Comparison of ENCODE assay signal across 26 cellular contexts in genomic region chr16:30603945-30604315, GRCh38. TPM values are rescaled to one million over a fixed set of nuclear protein-coding genes. Genes with fewer than 3 reads are reported as not detected.
DNase-seq lines count a peak whose midpoint lies in the region; ATAC-seq and TF ChIP-seq lines count a peak whose summit lies in the region.
"Had no signal": no experiment of that assay in that cellular context is flagged by ENCODE, and none has a peak within 500 bp of the region (broad histone marks: within the 10 kb centered on the region; RNA-seq: fewer than 3 reads in every experiment).

No MANE protein-coding gene starts in this region.

- TF ChIP-seq CTCF in fibroblast of mammary gland (conservative IDR thresholded peaks at IDR 0.05; ENCODE audit: control insufficient read depth, insufficient read depth, low read depth, low read length) (no peak), nephron progenitor cell (IDR thresholded peaks at IDR 0.05) (no peak)

- intact Hi-C loops in Right ventricle myocardium inferior (cut with DNase I) = no loop called here
- intact Hi-C loops in cardiac septum (cut with DNase I) = no loop called here

- H3K27ac Mint-ChIP-seq in nephron progenitor cell = peak overlapping the region; percentile 61
- H3K27ac Mint-ChIP-seq: activated CD4-positive, alpha-beta memory T cell treated with anti-CD3 and anti-CD28 coated beads for 36 hours; activated naive CD8-positive, alpha-beta T cell treated with anti-CD3 and anti-CD28 coated beads, Interleukin-2, amount 10 ng/mL, durations not matched to agents 7 days and 5 days; activated T-helper 2 cell treated with anti-CD3 and anti-CD28 coated beads, Interferon-gamma antibody, Interleukin-2, Interleukin-4, amounts not matched to agents 10 μg/mL and 5 μg/mL and 100 μg/mL, durations not matched to agents 14 hours and 24 hours and 36 hours; B cell had no signal

- H3K4me3 ChIP-seq in fibroblast of mammary gland (ENCODE audit: control insufficient read depth, low read depth, low read length) = no peak overlapping the region
- H3K4me3 ChIP-seq: gastrocnemius medialis, Peyer's patch, sigmoid colon, SJSA1, upper lobe of left lung had no signal

- peaks cover 9% of the 10 kb centered on the region for H3K4me1 Mint-ChIP-seq in nephron progenitor cell

- peaks cover 54% of the 10 kb centered on the region for H3K36me3 Mint-ChIP-seq in nephron progenitor cell (ENCODE audit: low read depth)

- ATAC-seq in Right ventricle myocardium inferior = peak; percentile 38
- ATAC-seq: gastrocnemius medialis, T-cell had no signal

- H3K27me3 Mint-ChIP-seq in nephron progenitor cell (ENCODE audit: low read depth, poor library complexity) = peaks cover 5% of the 10 kb centered on the region
- H3K27me3 Mint-ChIP-seq: activated CD4-positive, alpha-beta memory T cell treated with anti-CD3 and anti-CD28 coated beads for 36 hours; activated naive CD8-positive, alpha-beta T cell treated with anti-CD3 and anti-CD28 coated beads, Interleukin-2, amount 10 ng/mL, durations not matched to agents 7 days and 5 days; B cell; CD8-positive, alpha-beta memory T cell; T-cell had no signal

- DNase-seq in Right ventricle myocardium inferior (ENCODE audit: missing footprints) (no peak), cardiac septum (ENCODE audit: low spot score) (no peak), fibroblast of mammary gland (ENCODE audit: low read depth) (peak; percentile 61), nephron progenitor cell (no peak), NCI-H1092 (lab: John Stamatoyannopoulos, UW) (no peak), NCI-H1694 treated with DMSO at 0.1 percent for 48 hours (lab: John Stamatoyannopoulos, UW) (no peak)
- DNase-seq: activated CD4-positive, alpha-beta memory T cell treated with anti-CD3 and anti-CD28 coated beads for 36 hours; activated naive CD8-positive, alpha-beta T cell treated with anti-CD3 and anti-CD28 coated beads, Interleukin-2, amount 10 ng/mL, durations not matched to agents 7 days and 5 days; CD8-positive, alpha-beta memory T cell; DMS153; effector CD4-positive, alpha-beta T cell; gastrocnemius medialis; islet precursor cell; NCI-H187 treated with DMSO at 0.1 percent for 48 hours; NCI-H526; Peyer's patch; sigmoid colon; stimulated activated CD4-positive, alpha-beta T cell treated with anti-CD3 and anti-CD28 coated beads, Interleukin-15, amount 100 ng/mL, for 24 hours; stimulated activated CD8-positive, alpha-beta memory T cell treated with anti-CD3 and anti-CD28 coated beads, Interleukin-4, amount 100 ng/mL, for 48 hours; T-cell had no signal

- H3K4me3 Mint-ChIP-seq in nephron progenitor cell = no peak overlapping the region
- H3K4me3 Mint-ChIP-seq: activated CD4-positive, alpha-beta memory T cell treated with anti-CD3 and anti-CD28 coated beads for 36 hours; activated naive CD8-positive, alpha-beta T cell treated with anti-CD3 and anti-CD28 coated beads, Interleukin-2, amount 10 ng/mL, durations not matched to agents 7 days and 5 days; B cell; T-cell had no signal

- peaks cover 8% of the 10 kb centered on the region for H3K9me3 Mint-ChIP-seq in nephron progenitor cell
- H3K9me3 Mint-ChIP-seq: activated CD4-positive, alpha-beta memory T cell treated with anti-CD3 and anti-CD28 coated beads for 36 hours; activated naive CD8-positive, alpha-beta T cell treated with anti-CD3 and anti-CD28 coated beads, Interleukin-2, amount 10 ng/mL, durations not matched to agents 7 days and 5 days; CD8-positive, alpha-beta memory T cell; T-cell had no signal

RNA-seq across cellular contexts. Expression of gene ZNF689, which starts 6.3 kb away (rescaled TPM):
- total RNA-seq in Right ventricle myocardium inferior (4.2 TPM), cardiac septum (4.9 TPM)

RNA-seq across cellular contexts. Expression of gene ZNF785, which starts 18.4 kb away (rescaled TPM):
- 7.6 TPM for total RNA-seq in Right ventricle myocardium inferior
- total RNA-seq in cardiac septum = 6.7 TPM
- total RNA-seq: A172, G401 had no signal

RNA-seq across cellular contexts. Expression of gene ZNF688, which starts 32.4 kb away (rescaled TPM):
- total RNA-seq in Right ventricle myocardium inferior (12.2 TPM), cardiac septum (12.1 TPM)

RNA-seq across cellular contexts. Expression of gene ZNF764, which starts 45.8 kb away (rescaled TPM):
- total RNA-seq in Right ventricle myocardium inferior (10.0 TPM), cardiac septum (11.4 TPM)

RNA-seq across cellular contexts. Expression of gene PRR14, which starts 46.8 kb away (rescaled TPM):
- 18.2 TPM for total RNA-seq in Right ventricle myocardium inferior
- 21.1 TPM for total RNA-seq in cardiac septum
